Comparison of ENCODE assay signal across 17 cellular contexts in genomic region chr4:112251044-112251632, GRCh38. TPM values are rescaled to one million over a fixed set of nuclear protein-coding genes. Genes with fewer than 3 reads are reported as not detected.
A peak's percentile ranks its signal among the peaks of the same experiment; 100 is the strongest.
DNase-seq lines count a peak whose midpoint lies in the region; ATAC-seq lines count a peak whose summit lies in the region.
"Had no signal": no experiment of that assay in that cellular context is flagged by ENCODE, and none has a peak within 500 bp of the region (broad histone marks: within the 10 kb centered on the region; RNA-seq: fewer than 3 reads in every experiment).

No MANE protein-coding gene starts in this region.

- no peaks in the 10 kb centered on the region for H3K27me3 ChIP-seq in endocrine pancreas (ENCODE audit: control insufficient read depth, insufficient read depth, low read length)

- CTCF ChIA-PET in activated CD4-positive, alpha-beta T cell treated with anti-CD3 and anti-CD28 coated beads for 36 hours (lab: Charles Lee): interaction anchor here (0.9 to 2.0 kb wide), 4 partner anchors 10 to 71 kb away, joined by 3 to 7 read pairs (median 4); no protein-coding TSS in a partner anchor

- no peaks in the 10 kb centered on the region for H3K9me3 Mint-ChIP-seq in activated CD4-positive, alpha-beta T cell treated with anti-CD3 and anti-CD28 coated beads for 36 hours (ENCODE audit: low read depth)
- H3K9me3 Mint-ChIP-seq: activated naive CD8-positive, alpha-beta T cell treated with anti-CD3 and anti-CD28 coated beads for 36 hours; CD14-positive monocyte; T-helper 2 cell treated with Interferon-gamma antibody and Interleukin-4, amounts not matched to agents 5 μg/mL and 100 μg/mL, for 36 hours had no signal

- no peaks in the 10 kb centered on the region for H3K27me3 Mint-ChIP-seq in activated CD4-positive, alpha-beta T cell treated with anti-CD3 and anti-CD28 coated beads for 36 hours
- H3K27me3 Mint-ChIP-seq: activated naive CD8-positive, alpha-beta T cell treated with anti-CD3 and anti-CD28 coated beads for 36 hours had no signal

- H3K9ac ChIP-seq in endocrine pancreas (ENCODE audit: control insufficient read depth, insufficient read depth, low read length): no peak overlapping the region
- H3K9ac ChIP-seq: SK-N-SH had no signal

- H3K4me3 ChIP-seq in endocrine pancreas (ENCODE audit: control insufficient read depth, insufficient read depth, low read length): peak overlapping the region; percentile 69
- H3K4me3 ChIP-seq: A549 had no signal

- peaks cover 20% of the 10 kb centered on the region for H3K4me1 ChIP-seq in endocrine pancreas (ENCODE audit: control insufficient read depth, insufficient read depth, low read length)
- H3K4me1 ChIP-seq: A549 had no signal

- ATAC-seq in activated CD4-positive, alpha-beta T cell treated with anti-CD3 and anti-CD28 coated beads for 36 hours: peak; percentile 69
- peak; percentile 43 for ATAC-seq in stimulated activated naive CD8-positive, alpha-beta T cell treated with anti-CD3 and anti-CD28 coated beads, Interleukin-15, Interleukin-2, amounts not matched to agents 100 U/mL and 50 U/mL, for 24 hours
- ATAC-seq: A549, HCT116 had no signal

- intact Hi-C loops in activated CD4-positive, alpha-beta T cell treated with anti-CD3 and anti-CD28 coated beads for 36 hours (cut with DNase I, micrococcal nuclease): no loop called here

- POLR2A ChIA-PET in activated CD4-positive, alpha-beta T cell treated with anti-CD3 and anti-CD28 coated beads for 36 hours (lab: Charles Lee): no interaction called here

- peaks cover 4% of the 10 kb centered on the region for H3K4me1 Mint-ChIP-seq in activated CD4-positive, alpha-beta T cell treated with anti-CD3 and anti-CD28 coated beads for 36 hours

- peaks cover 5% of the 10 kb centered on the region for H3K36me3 Mint-ChIP-seq in activated CD4-positive, alpha-beta T cell treated with anti-CD3 and anti-CD28 coated beads for 36 hours (ENCODE audit: low read depth)
- H3K36me3 Mint-ChIP-seq: activated naive CD8-positive, alpha-beta T cell treated with anti-CD3 and anti-CD28 coated beads for 36 hours had no signal

- H3K4me3 Mint-ChIP-seq in activated CD4-positive, alpha-beta T cell treated with anti-CD3 and anti-CD28 coated beads for 36 hours: no peak overlapping the region
- H3K4me3 Mint-ChIP-seq: activated naive CD8-positive, alpha-beta T cell treated with anti-CD3 and anti-CD28 coated beads for 36 hours; CD14-positive monocyte; T-helper 2 cell treated with Interferon-gamma antibody and Interleukin-4, amounts not matched to agents 5 μg/mL and 100 μg/mL, for 36 hours had no signal

- no peak overlapping the region for H3K27ac Mint-ChIP-seq in activated CD4-positive, alpha-beta T cell treated with anti-CD3 and anti-CD28 coated beads for 36 hours
- H3K27ac Mint-ChIP-seq: activated naive CD8-positive, alpha-beta T cell treated with anti-CD3 and anti-CD28 coated beads for 36 hours; CD14-positive monocyte; T-helper 2 cell treated with Interferon-gamma antibody and Interleukin-4, amounts not matched to agents 5 μg/mL and 100 μg/mL, for 36 hours had no signal

- no peaks in the 10 kb centered on the region for H3K36me3 ChIP-seq in endocrine pancreas (ENCODE audit: control insufficient read depth, insufficient read depth, low read length)

- no peak for DNase-seq in activated CD4-positive, alpha-beta T cell treated with anti-CD3 and anti-CD28 coated beads for 36 hours
- no peak for DNase-seq in activated CD4-positive, alpha-beta T cell treated with anti-CD3 and anti-CD28 coated beads for 48 hours
- DNase-seq in kidney tubule cell (ENCODE audit: low spot score): peak; percentile 47
- no peak for DNase-seq in stimulated activated naive CD8-positive, alpha-beta T cell treated with anti-CD3 and anti-CD28 coated beads, Interleukin-15, Interleukin-2, amounts not matched to agents 100 U/mL and 50 U/mL, for 24 hours
- DNase-seq in DMS53 treated with DMSO at 0.1 percent for 48 hours (lab: John Stamatoyannopoulos, UW; ENCODE audit: unreplicated experiment): no peak
- DNase-seq in midbrain (lab: John Stamatoyannopoulos, UW): no peak
- no peak for DNase-seq in DMS 273 treated with DMSO at 0.1 percent for 48 hours (lab: John Stamatoyannopoulos, UW)
- DNase-seq: activated naive CD8-positive, alpha-beta T cell treated with anti-CD3 and anti-CD28 coated beads for 36 hours; dermis blood vessel endothelial cell; NCI-H187; SK-N-SH; stimulated activated CD4-positive, alpha-beta T cell treated with anti-CD3 and anti-CD28 coated beads, Interleukin-1b, Interleukin-23, amount 100 ng/mL, for 48 hours had no signal

- H3K9me3 ChIP-seq in endocrine pancreas (ENCODE audit: control insufficient read depth, low read length): no peaks in the 10 kb centered on the region
- H3K9me3 ChIP-seq: A549, SK-N-SH had no signal

RNA-seq across cellular contexts. Expression of gene AP1AR, which starts 19.6 kb away (rescaled TPM):
- total RNA-seq in activated CD4-positive, alpha-beta T cell treated with anti-CD3 and anti-CD28 coated beads for 36 hours: 10 to 100 TPM; 15.8 to 16.5 TPM

RNA-seq across cellular contexts. Expression of gene TIFA, which starts 34.6 kb away (rescaled TPM):
- 10 to 100 TPM; 41.7 to 54.3 TPM for total RNA-seq in activated CD4-positive, alpha-beta T cell treated with anti-CD3 and anti-CD28 coated beads for 36 hours

RNA-seq across cellular contexts. Expression of gene ALPK1, which starts 46.0 kb away (rescaled TPM):
- 10 to 100 TPM; 23.2 to 24.3 TPM for total RNA-seq in activated CD4-positive, alpha-beta T cell treated with anti-CD3 and anti-CD28 coated beads for 36 hours
